Comparison of ENCODE assay signal across 20 cellular contexts in the genomic region with DNA sequence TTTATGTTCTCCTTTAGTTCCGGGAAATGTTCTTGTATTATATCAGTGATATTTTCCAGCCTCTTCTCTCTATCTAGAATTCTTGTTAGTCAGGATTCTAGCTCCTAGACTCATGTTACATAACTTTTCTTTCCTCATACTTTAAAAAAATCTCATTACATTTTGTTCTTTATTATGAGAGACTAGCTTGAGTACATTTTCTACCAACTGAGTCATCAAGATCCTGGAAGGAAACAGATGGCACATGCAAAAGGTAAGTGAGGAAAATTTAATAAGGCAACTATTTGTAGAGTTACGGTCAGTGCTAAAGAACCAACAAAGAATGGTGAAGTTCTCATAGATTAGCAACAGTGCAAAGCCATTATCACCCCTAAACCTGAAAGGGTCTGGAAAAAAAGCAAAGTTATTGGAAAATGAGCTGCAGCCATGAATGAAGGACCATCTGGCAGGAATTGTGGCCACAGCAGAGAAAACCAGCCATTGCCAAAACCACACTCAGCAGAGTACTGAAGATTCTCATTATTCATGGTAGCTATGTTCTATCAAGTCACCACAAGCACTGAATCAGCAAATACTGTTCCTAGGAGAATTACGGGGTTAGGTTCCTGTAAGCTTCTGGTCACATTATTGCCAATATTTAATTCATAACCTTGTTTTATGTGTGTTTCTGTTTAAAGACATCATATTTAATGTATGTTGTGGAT.
DNase-seq lines count a peak whose midpoint lies in the region; ATAC-seq, FAIRE-seq and TF ChIP-seq lines count a peak whose summit lies in the region.
"Had no signal": no experiment of that assay in that cellular context is flagged by ENCODE, and none has a peak within 500 bp of the region (broad histone marks: within the 10 kb centered on the region; RNA-seq: fewer than 3 reads in every experiment).

No MANE protein-coding gene starts in this region.

- H3K36me3 Mint-ChIP-seq in activated CD8-positive, alpha-beta T cell treated with anti-CD3 and anti-CD28 coated beads, Interleukin-2, amount 10 ng/mL, durations not matched to agents 7 days and 5 days (ENCODE audit: low read depth) = no peaks in the 10 kb centered on the region

- H3K79me2 ChIP-seq in keratinocyte (ENCODE audit: control insufficient read depth, insufficient read depth, low read length) = no peaks in the 10 kb centered on the region

- H3K36me3 ChIP-seq in bronchial epithelial cell (ENCODE audit: control insufficient read depth, insufficient read depth, low read length) (no peaks in the 10 kb centered on the region), keratinocyte (ENCODE audit: control insufficient read depth in 2 of 2, extremely low read depth in 1 of 2, insufficient read depth in 2 of 2, low read length in 2 of 2) (no peaks in the 10 kb centered on the region)
- H3K36me3 ChIP-seq: BE2C had no signal

- H2AFZ ChIP-seq in keratinocyte (ENCODE audit: control insufficient read depth, low read length) = peak overlapping the region; percentile 38

- H3K27me3 ChIP-seq in bronchial epithelial cell (ENCODE audit: control insufficient read depth, insufficient read depth, low read length) (no peaks in the 10 kb centered on the region), keratinocyte (ENCODE audit: control insufficient read depth, extremely low read depth, insufficient read depth, low read length) (no peaks in the 10 kb centered on the region)
- H3K27me3 ChIP-seq: BE2C had no signal

- H3K4me3 ChIP-seq in bronchial epithelial cell (ENCODE audit: low read depth, low read length) (no peak overlapping the region), keratinocyte (ENCODE audit: control insufficient read depth in 2 of 3, extremely low read depth in 1 of 3, insufficient read depth in 2 of 3, low read depth in 1 of 3, low read length in 3 of 3) (no peak overlapping the region)

- H3K27ac ChIP-seq in keratinocyte (ENCODE audit: control insufficient read depth, insufficient read depth, low read length) = no peak overlapping the region

- H3K4me1 Mint-ChIP-seq in activated CD8-positive, alpha-beta T cell treated with anti-CD3 and anti-CD28 coated beads, Interleukin-2, amount 10 ng/mL, durations not matched to agents 7 days and 5 days (ENCODE audit: low read depth) = no peaks in the 10 kb centered on the region
- H3K4me1 Mint-ChIP-seq: CD4-positive, alpha-beta memory T cell had no signal

- FAIRE-seq in bronchial epithelial cell (lab: Jason Lieb, UNC) (no peak), keratinocyte (lab: Jason Lieb, UNC) (peak; percentile 85)
- FAIRE-seq: H54 had no signal

- TF ChIP-seq CTCF in bronchial epithelial cell (IDR thresholded peaks at IDR 0.05; ENCODE audit: insufficient read depth, low read length, severe bottlenecking) (no peak), keratinocyte (optimal IDR thresholded peaks at IDR 0.05 in 1 of 3, IDR thresholded peaks at IDR 0.05 in 1 of 3, conservative IDR thresholded peaks at IDR 0.05 in 1 of 3; ENCODE audit: extremely low read depth in 1 of 3, insufficient read depth in 2 of 3, low read length in 3 of 3) (no peak)

- no peaks in the 10 kb centered on the region for H4K20me1 ChIP-seq in keratinocyte (ENCODE audit: control insufficient read depth, extremely low read depth, insufficient read depth, low read length)

- peaks cover 23% of the 10 kb centered on the region for H3K27me3 Mint-ChIP-seq in activated CD8-positive, alpha-beta T cell treated with anti-CD3 and anti-CD28 coated beads, Interleukin-2, amount 10 ng/mL, durations not matched to agents 7 days and 5 days (ENCODE audit: low read depth)

- H3K9me3 Mint-ChIP-seq in activated CD8-positive, alpha-beta T cell treated with anti-CD3 and anti-CD28 coated beads, Interleukin-2, amount 10 ng/mL, durations not matched to agents 7 days and 5 days (ENCODE audit: insufficient read depth) = no peaks in the 10 kb centered on the region

- H3K9ac ChIP-seq in keratinocyte (ENCODE audit: control insufficient read depth, extremely low read depth, insufficient read depth, low read length) = no peak overlapping the region

- no peak for ATAC-seq in GM18505 (IDR thresholded peaks at IDR 0.05; ENCODE audit: unreplicated experiment)
- ATAC-seq in activated CD8-positive, alpha-beta T cell treated with anti-CD3 and anti-CD28 coated beads, Interleukin-2, amount 10 ng/mL, durations not matched to agents 7 days and 5 days = no peak
- ATAC-seq: PC-3 had no signal

- DNase-seq in DMS53 (lab: John Stamatoyannopoulos, UW) = peak; percentile 50
- DNase-seq in LHCN-M2 (ENCODE audit: low read depth) = peak; percentile 24
- peak; percentile 87 for DNase-seq in bronchial epithelial cell (ENCODE audit: low read depth)
- peak; percentile 9 for DNase-seq in keratinocyte (ENCODE audit: low read depth, low spot score)
- no peak for DNase-seq in activated CD8-positive, alpha-beta T cell treated with anti-CD3 and anti-CD28 coated beads, Interleukin-2, amount 10 ng/mL, durations not matched to agents 7 days and 5 days
- no peak for DNase-seq in NOMO-1 treated with DMSO at 0.1 percent for 48 hours (lab: John Stamatoyannopoulos, UW; ENCODE audit: unreplicated experiment)
- DNase-seq: BE2C; CD4-positive, alpha-beta memory T cell; EL; Kasumi-1; MV-4-11; NCI-H1417 treated with DMSO at 0.1 percent for 48 hours; NCI-H2081 treated with DMSO at 0.1 percent for 48 hours; NCI-H226; NCI-H526 treated with DMSO at 0.1 percent for 48 hours; NK-92 treated with Interleukin-12 subunit alpha and Interleukin-12 subunit beta, amount 100 ng/mL, for 24 hours; PC-3; Right ventricle myocardium superior had no signal

- H3K4me3 Mint-ChIP-seq in activated CD8-positive, alpha-beta T cell treated with anti-CD3 and anti-CD28 coated beads, Interleukin-2, amount 10 ng/mL, durations not matched to agents 7 days and 5 days = no peak overlapping the region
- H3K4me3 Mint-ChIP-seq: CD4-positive, alpha-beta memory T cell had no signal

- no peaks in the 10 kb centered on the region for H3K4me1 ChIP-seq in keratinocyte (ENCODE audit: control insufficient read depth, extremely low read depth, insufficient read depth, low read length)
- H3K4me1 ChIP-seq: BE2C had no signal

- dilution Hi-C loops in keratinocyte (cut with MboI; ENCODE audit: extremely low pct_ligation_motif_present, low sequenced_read_pairs) = no loop called here

- POLR2A ChIA-PET in activated CD8-positive, alpha-beta T cell treated with anti-CD3 and anti-CD28 coated beads, Interleukin-2, amount 10 ng/mL, durations not matched to agents 7 days and 5 days (lab: Charles Lee) = no interaction called here

- H3K9me3 ChIP-seq in keratinocyte (ENCODE audit: control insufficient read depth, low read depth, low read length) = peaks cover 5% of the 10 kb centered on the region
- H3K9me3 ChIP-seq: BE2C had no signal

- no peaks in the 10 kb centered on the region for H3K9me1 ChIP-seq in keratinocyte (ENCODE audit: control insufficient read depth, extremely low read depth, insufficient read depth, low read length)

- TF ChIP-seq POLR2A in GM18505 (IDR thresholded peaks at IDR 0.05; ENCODE audit: borderline replicate concordance, extremely low read depth, insufficient read depth, insufficient read length) = no peak

- H3K27ac Mint-ChIP-seq in activated CD8-positive, alpha-beta T cell treated with anti-CD3 and anti-CD28 coated beads, Interleukin-2, amount 10 ng/mL, durations not matched to agents 7 days and 5 days = no peak overlapping the region
- H3K27ac Mint-ChIP-seq: CD4-positive, alpha-beta memory T cell had no signal

- peak overlapping the region; percentile 39 for H3K4me2 ChIP-seq in keratinocyte (ENCODE audit: control insufficient read depth, extremely low read depth, insufficient read depth, low read depth, low read length)

- CTCF ChIA-PET in activated CD8-positive, alpha-beta T cell treated with anti-CD3 and anti-CD28 coated beads, Interleukin-2, amount 10 ng/mL, durations not matched to agents 7 days and 5 days (lab: Charles Lee) = no interaction called here

Comparison
In these comparisons a context has a peak if more than half of its experiments do, and no peak if none do; other contexts are left out.
1. DNase-seq: peak in DMS53 (single experiment), LHCN-M2 (single experiment), bronchial epithelial cell (single experiment) and keratinocyte (single experiment); none in activated CD8-positive, alpha-beta T cell treated with anti-CD3 and anti-CD28 coated beads, Interleukin-2, amount 10 ng/mL, durations not matched to agents 7 days and 5 days (single experiment) and NOMO-1 treated with DMSO at 0.1 percent for 48 hours (single experiment).